ENCODE assay signal across 28 cellular contexts in the genomic region with DNA sequence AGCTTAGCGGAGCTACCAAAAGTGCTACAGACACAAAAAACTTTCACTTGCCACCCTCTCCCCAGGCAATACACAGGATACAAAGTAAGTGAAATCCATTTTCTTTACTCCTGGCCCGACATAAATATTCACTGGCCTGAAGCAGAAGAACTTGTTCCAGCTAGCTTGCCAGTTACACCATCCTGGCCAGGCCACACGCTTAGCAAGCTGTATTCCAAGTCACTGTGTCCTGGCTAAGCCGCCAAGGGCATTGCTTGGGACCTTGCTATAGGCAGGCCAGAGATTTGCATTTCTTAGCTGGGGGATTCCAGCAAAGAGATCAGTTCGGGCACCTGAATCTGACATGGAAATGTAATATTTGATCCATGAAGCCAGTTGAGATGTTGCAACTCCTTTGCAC.
DNase-seq lines count a peak whose midpoint lies in the region; ATAC-seq and FAIRE-seq lines count a peak whose summit lies in the region.
"Had no signal": no experiment of that assay in that cellular context is flagged by ENCODE, and none has a peak within 500 bp of the region (broad histone marks: within the 10 kb centered on the region; RNA-seq: fewer than 3 reads in every experiment).

No MANE protein-coding gene starts in this region.

- no peaks in the 10 kb centered on the region for H3K27me3 Mint-ChIP-seq in activated T-cell treated with anti-CD3 and anti-CD28 coated beads, Interleukin-2, amount 50 U/mL, for 24 hours

- H3K27ac ChIP-seq in layer of hippocampus (ENCODE audit: low read depth, low read length) = peak overlapping the region; percentile 5
- H3K27ac ChIP-seq: ascending aorta, lower lobe of right lung, tibial nerve had no signal

- H3K27ac Mint-ChIP-seq in activated T-cell treated with anti-CD3 and anti-CD28 coated beads, Interleukin-2, amount 50 U/mL, for 24 hours = no peak overlapping the region
- H3K27ac Mint-ChIP-seq: activated CD4-positive, alpha-beta T cell treated with anti-CD3 and anti-CD28 coated beads for 36 hours; activated naive CD8-positive, alpha-beta T cell; dendritic cell treated with granulocyte-macrophage colony-stimulating factor and Interleukin-4, amounts not matched to agents 40 ng/mL and 50 ng/mL, for 4 days; nephron progenitor cell; T-helper 17 cell had no signal

- ATAC-seq in esophagus mucosa (peak; percentile 78), GM18511 (IDR thresholded peaks at IDR 0.05; ENCODE audit: unreplicated experiment) (no peak), HG02885 (IDR thresholded peaks at IDR 0.05; ENCODE audit: poor library complexity, unreplicated experiment) (no peak)
- ATAC-seq: activated CD4-positive, alpha-beta T cell treated with anti-CD3 and anti-CD28 coated beads for 36 hours; lower lobe of right lung; SK-N-SH treated with all-trans-retinoic acid at 6 μM for 48 hours; T-helper 17 cell had no signal

- H3K27me3 ChIP-seq in layer of hippocampus (ENCODE audit: control insufficient read depth, insufficient read depth, low read length) = no peaks in the 10 kb centered on the region
- H3K27me3 ChIP-seq: ascending aorta, MG63, tibial nerve had no signal

- peak; percentile 73 for FAIRE-seq in HTR-8/SVneo (lab: Jason Lieb, UNC)
- FAIRE-seq: frontal cortex had no signal

- DNase-seq in HTR-8/SVneo (ENCODE audit: insufficient read length, low spot score) (no peak), renal cortical epithelial cell (ENCODE audit: low read depth) (peak; percentile 44), NCI-H1092 (lab: John Stamatoyannopoulos, UW) (no peak)
- no peak for DNase-seq in activated T-cell treated with anti-CD3 and anti-CD28 coated beads, Interleukin-2, amount 50 U/mL, for 24 hours
- DNase-seq: ACHN; activated CD4-positive, alpha-beta T cell treated with anti-CD3 and anti-CD28 coated beads for 36 hours; activated effector memory CD4-positive, alpha-beta T cell treated with Interleukin-2 at 50 U/mL for 16 hours; activated T-cell treated with anti-CD3 and anti-CD28 coated beads for 4 hours; central memory CD4-positive, alpha-beta T cell; DMS153; KBM-7; lower lobe of right lung; MG63; NCI-H1417; NCI-H2081 treated with DMSO at 0.1 percent for 48 hours; NCI-H446 treated with DMSO at 0.1 percent for 48 hours; nephron progenitor cell; T-helper 17 cell had no signal

- no peaks in the 10 kb centered on the region for H3K4me1 Mint-ChIP-seq in activated T-cell treated with anti-CD3 and anti-CD28 coated beads, Interleukin-2, amount 50 U/mL, for 24 hours (ENCODE audit: low read depth)
- H3K4me1 Mint-ChIP-seq: activated CD4-positive, alpha-beta T cell treated with anti-CD3 and anti-CD28 coated beads for 36 hours; nephron progenitor cell; T-helper 17 cell had no signal

- no peak overlapping the region for H3K4me3 Mint-ChIP-seq in activated T-cell treated with anti-CD3 and anti-CD28 coated beads, Interleukin-2, amount 50 U/mL, for 24 hours
- H3K4me3 Mint-ChIP-seq: activated CD4-positive, alpha-beta T cell treated with anti-CD3 and anti-CD28 coated beads for 36 hours; activated naive CD8-positive, alpha-beta T cell; dendritic cell treated with granulocyte-macrophage colony-stimulating factor and Interleukin-4, amounts not matched to agents 40 ng/mL and 50 ng/mL, for 4 days; nephron progenitor cell; T-helper 17 cell had no signal

- no peaks in the 10 kb centered on the region for H3K36me3 Mint-ChIP-seq in activated T-cell treated with anti-CD3 and anti-CD28 coated beads, Interleukin-2, amount 50 U/mL, for 24 hours (ENCODE audit: low read depth)
- H3K36me3 Mint-ChIP-seq: activated naive CD8-positive, alpha-beta T cell had no signal

- H3K9me3 Mint-ChIP-seq in activated T-cell treated with anti-CD3 and anti-CD28 coated beads, Interleukin-2, amount 50 U/mL, for 24 hours = no peaks in the 10 kb centered on the region
- H3K9me3 Mint-ChIP-seq: dendritic cell treated with granulocyte-macrophage colony-stimulating factor and Interleukin-4, amounts not matched to agents 40 ng/mL and 50 ng/mL, for 4 days; nephron progenitor cell had no signal
